In the genomic region with DNA sequence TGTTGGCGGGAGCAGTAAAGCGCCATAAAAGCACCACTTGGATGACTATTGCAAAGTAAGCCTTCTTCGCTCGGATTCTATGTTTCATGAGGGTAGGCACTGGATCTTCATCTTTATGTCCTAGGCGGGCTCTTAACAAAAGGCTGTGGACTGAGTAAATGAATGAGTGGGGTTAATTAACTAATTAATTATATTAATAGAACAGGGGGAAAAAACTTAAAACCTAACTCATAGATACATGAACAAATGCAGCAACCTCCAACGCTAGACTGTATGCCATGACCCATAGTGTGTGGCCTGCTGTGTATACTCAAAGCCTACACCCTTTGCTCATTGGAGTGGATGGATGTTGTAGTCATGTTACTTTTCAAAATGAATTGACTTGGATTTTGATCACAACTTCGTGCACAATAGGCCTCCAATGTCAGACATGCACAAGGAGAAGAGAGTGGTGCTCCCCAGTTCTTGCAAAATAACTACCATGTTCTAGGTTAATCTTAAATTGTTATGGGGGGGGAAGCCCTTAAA, we compare ENCODE assay signal across 8 cellular contexts. TPM values are rescaled to one million over a fixed set of nuclear protein-coding genes. Genes with fewer than 3 reads are reported as not detected.
DNase-seq lines count a peak whose midpoint lies in the region; ATAC-seq and TF ChIP-seq lines count a peak whose summit lies in the region.

No MANE protein-coding gene starts in this region.

- H2BK15ac ChIP-seq in neuronal stem cell (ENCODE audit: low read length), result no peak overlapping the region

- no peak overlapping the region for H3K23ac ChIP-seq in neuronal stem cell (ENCODE audit: low read depth, low read length, poor library complexity)

- H3K79me1 ChIP-seq in neuronal stem cell (ENCODE audit: low read depth, low read length), result no peaks in the 10 kb centered on the region

- H2BK5ac ChIP-seq in neuronal stem cell (ENCODE audit: low read length), result no peak overlapping the region

- no peak overlapping the region for H2AK5ac ChIP-seq in neuronal stem cell (ENCODE audit: low read depth, low read length)

- peak overlapping the region; percentile 47 for H3K27ac ChIP-seq in CD8-positive, alpha-beta memory T cell (ENCODE audit: low read depth, low read length)
- H3K27ac ChIP-seq in HUES6 (ENCODE audit: low read depth, low read length), result no peak overlapping the region
- H3K27ac ChIP-seq in neuronal stem cell (replicated peaks; ENCODE audit: low read length), result no peak overlapping the region
- H3K27ac ChIP-seq in adrenal gland, result no peak overlapping the region

- intact Hi-C loops in adrenal gland (cut with DNase I), result no loop called here

- no peaks in the 10 kb centered on the region for H3K9me3 Mint-ChIP-seq in CD8-positive, alpha-beta memory T cell

- no peaks in the 10 kb centered on the region for H3K36me3 ChIP-seq in CD8-positive, alpha-beta memory T cell (ENCODE audit: insufficient read depth, low read length)
- H3K36me3 ChIP-seq in HUES6 (ENCODE audit: control insufficient read depth, insufficient read depth, low read length), result no peaks in the 10 kb centered on the region
- H3K36me3 ChIP-seq in neuronal stem cell (replicated peaks in 1 of 2; ENCODE audit: control insufficient read depth in 2 of 2, insufficient read depth in 2 of 2, low read length in 2 of 2), result no peaks in the 10 kb centered on the region
- no peaks in the 10 kb centered on the region for H3K36me3 ChIP-seq in adrenal gland (replicated peaks in 1 of 2)

- POLR2A ChIA-PET in CD8-positive, alpha-beta memory T cell (lab: Charles Lee), result interaction anchor here (0.7 to 3.8 kb wide), 12 partner anchors 10 to 185 kb away, joined by 3 to 51 read pairs (median 7); no protein-coding TSS in a partner anchor

- peaks cover 0 to 35% (median 0%) of the 10 kb centered on the region in 3 donors for H3K36me3 Mint-ChIP-seq in CD8-positive, alpha-beta memory T cell

- H3K4me1 ChIP-seq in CD8-positive, alpha-beta memory T cell (ENCODE audit: insufficient read depth, low read length), result peaks cover 18% of the 10 kb centered on the region
- peaks cover 25% of the 10 kb centered on the region for H3K4me1 ChIP-seq in HUES6 (ENCODE audit: control insufficient read depth, insufficient read depth, low read length)
- peaks cover 16 to 19% of the 10 kb centered on the region in 2 donors for H3K4me1 ChIP-seq in neuronal stem cell (ENCODE audit: control insufficient read depth in 2 of 2, insufficient read depth in 1 of 2, low read depth in 1 of 2, low read length in 2 of 2)
- peaks cover 38 to 45% of the 10 kb centered on the region in 2 donors for H3K4me1 ChIP-seq in adrenal gland (replicated peaks in 1 of 2)

- no CpG with 5 or more reads among the region's 7 CpGs for WGBS in neuronal stem cell (ENCODE audit: extremely low coverage in 2 of 2, insufficient read length in 2 of 2, insufficient replicate concordance in 1 of 2), 2 donors
- 75 to 79% (median 76%) methylated on average over 7 of the region's 7 CpGs for WGBS in adrenal gland, 4 donors

- H3K27me3 Mint-ChIP-seq in CD8-positive, alpha-beta memory T cell, result peaks cover 0 to 1% of the 10 kb centered on the region in 2 donors

- TF ChIP-seq POLR2A in adrenal gland (IDR thresholded peaks at IDR 0.05), result no peak

- H3K18ac ChIP-seq in neuronal stem cell (ENCODE audit: low read length), result no peak overlapping the region

- CTCF ChIA-PET in CD8-positive, alpha-beta memory T cell (lab: Charles Lee), result interaction anchor here (1.2 to 7.1 kb wide), 17 partner anchors 9 to 177 kb away, joined by 3 to 63 read pairs (median 10); no protein-coding TSS in a partner anchor

- TF ChIP-seq CTCF in choroid plexus epithelial cell (conservative IDR thresholded peaks at IDR 0.05; ENCODE audit: low read depth, low read length) (no peak), adrenal gland (IDR thresholded peaks at IDR 0.05) (no peak)

- no peak overlapping the region for H3K4ac ChIP-seq in neuronal stem cell (ENCODE audit: low read length)

- peak overlapping the region; percentile 75 to 100 (median 80) for H3K4me3 Mint-ChIP-seq in CD8-positive, alpha-beta memory T cell

- peak overlapping the region; percentile 46 for H3K4me2 ChIP-seq in neuronal stem cell (ENCODE audit: insufficient read depth, low read length, poor library complexity, severe bottlenecking)

- no peak overlapping the region for H4K91ac ChIP-seq in neuronal stem cell (ENCODE audit: low read depth, low read length, poor library complexity)

- peaks cover 34 to 41% (median 41%) of the 10 kb centered on the region in 3 donors for H3K4me1 Mint-ChIP-seq in CD8-positive, alpha-beta memory T cell

- H2BK120ac ChIP-seq in neuronal stem cell (ENCODE audit: low read depth, low read length), result no peak overlapping the region

- no peak for DNase-seq in CD8-positive, alpha-beta memory T cell
- no peak for DNase-seq in choroid plexus epithelial cell (ENCODE audit: low read depth)
- DNase-seq in neuronal stem cell (ENCODE audit: low spot score), result no peak
- DNase-seq in anterior cingulate cortex (lab: John Stamatoyannopoulos, UW), result no peak
- DNase-seq in adrenal gland, result no peak

- H3K27ac Mint-ChIP-seq in CD8-positive, alpha-beta memory T cell, result peak overlapping the region; percentile 66 to 96 (median 78)

- peak overlapping the region; percentile 90 for H2AFZ ChIP-seq in neuronal stem cell (ENCODE audit: low read length)

- no peak overlapping the region for H2BK12ac ChIP-seq in neuronal stem cell (ENCODE audit: low read length)

- H3K9ac ChIP-seq in HUES6 (ENCODE audit: low read length), result no peak overlapping the region
- H3K9ac ChIP-seq in neuronal stem cell (ENCODE audit: low read depth, low read length, poor library complexity), result no peak overlapping the region

- H3K27me3 ChIP-seq in CD8-positive, alpha-beta memory T cell (ENCODE audit: insufficient read depth, low read length, poor library complexity, severe bottlenecking), result no peaks in the 10 kb centered on the region
- H3K27me3 ChIP-seq in HUES6 (ENCODE audit: control insufficient read depth, insufficient read depth, low read length), result peaks cover 81% of the 10 kb centered on the region
- peaks cover 43 to 91% (median 69%) of the 10 kb centered on the region in 3 experiments for H3K27me3 ChIP-seq in neuronal stem cell (ENCODE audit: control insufficient read depth in 3 of 3, insufficient read depth in 3 of 3, low read depth in 1 of 3, low read length in 3 of 3)
- peaks cover 41% of the 10 kb centered on the region for H3K27me3 ChIP-seq in adrenal gland

- no peak overlapping the region for H3K14ac ChIP-seq in neuronal stem cell (ENCODE audit: low read length)

- H4K8ac ChIP-seq in neuronal stem cell (ENCODE audit: low read depth, low read length), result no peak overlapping the region

- no peaks in the 10 kb centered on the region for H3K9me3 ChIP-seq in CD8-positive, alpha-beta memory T cell (ENCODE audit: low read length)
- H3K9me3 ChIP-seq in HUES6 (ENCODE audit: control insufficient read depth, insufficient read depth, low read depth, low read length) (no peaks in the 10 kb centered on the region), neuronal stem cell (replicated peaks in 1 of 2; ENCODE audit: control insufficient read depth in 2 of 2, insufficient read depth in 1 of 2, low read depth in 1 of 2, low read length in 2 of 2) (no peaks in the 10 kb centered on the region), adrenal gland (replicated peaks in 1 of 3) (no peaks in the 10 kb centered on the region)

- H3K4me3 ChIP-seq in CD8-positive, alpha-beta memory T cell (ENCODE audit: low read length), result no peak overlapping the region
- H3K4me3 ChIP-seq in HUES6 (ENCODE audit: low read depth, low read length), result peak overlapping the region; percentile 54
- H3K4me3 ChIP-seq in choroid plexus epithelial cell (ENCODE audit: low read depth, low read length), result peak overlapping the region; percentile 61
- H3K4me3 ChIP-seq in neuronal stem cell (ENCODE audit: low read length in 2 of 2), result peak overlapping the region in 1 of 2 donors; percentile 20
- H3K4me3 ChIP-seq in adrenal gland, result peak overlapping the region in 1 of 4 donors; percentile 62

- ATAC-seq in HG03442 (IDR thresholded peaks at IDR 0.05; ENCODE audit: unreplicated experiment) (no peak), GM21526 (IDR thresholded peaks at IDR 0.05; ENCODE audit: low FRiP score, unreplicated experiment) (no peak)

RNA-seq across cellular contexts. Expression of a gene that starts 0.4 kb away (rescaled TPM):
- total RNA-seq in CD8-positive, alpha-beta memory T cell, result 10 to 100 TPM; 70.9 to 74.6 TPM
- polyA plus RNA-seq in CD8-positive, alpha-beta memory T cell, result 26.0 TPM
- 0.06 TPM for polyA plus RNA-seq in neuronal stem cell (2013, experiment 1 of 2)
- polyA plus RNA-seq in neuronal stem cell (2013, experiment 2 of 2), result 0.10 TPM
- under 1 TPM in 7 of 8 donors, not detected in 1; 0.11 to 0.93 (median 0.42) TPM for total RNA-seq in adrenal gland
- polyA plus RNA-seq in adrenal gland, result under 1 TPM; 0.29 to 0.40 (median 0.32) TPM

Comparison
In these comparisons a context has a peak if more than half of its experiments do, and no peak if none do; other contexts are left out.
1. RNA of a gene that starts 0.4 kb away (total RNA-seq): 70.9 to 74.6 TPM in CD8-positive, alpha-beta memory T cell; 0.11 to 0.93 TPM in adrenal gland; every median in the first group is over 10 times any median in the second.